In genomic region chr10:91983403-91983802, GRCh38 we compare ENCODE assay signal across 18 cellular contexts. TPM values are rescaled to one million over a fixed set of nuclear protein-coding genes. Genes with fewer than 3 reads are reported as not detected.
DNase-seq lines count a peak whose midpoint lies in the region; ATAC-seq, FAIRE-seq and TF ChIP-seq lines count a peak whose summit lies in the region.
"Had no signal": no experiment of that assay in that cellular context is flagged by ENCODE, and none has a peak within 500 bp of the region (broad histone marks: within the 10 kb centered on the region; RNA-seq: fewer than 3 reads in every experiment).

No MANE protein-coding gene starts in this region.

- no peak for TF ChIP-seq POLR2A in GM12891 (IDR thresholded peaks at IDR 0.05; ENCODE audit: low read depth, low read length)

- CTCF ChIA-PET in activated CD8-positive, alpha-beta memory T cell treated with anti-CD3 and anti-CD28 coated beads, Interleukin-2, amount 10 ng/mL, durations not matched to agents 7 days and 5 days (lab: Charles Lee): interaction anchor here (1.0 kb wide), 1 partner anchor 27 kb away, joined by 3 read pairs; no protein-coding TSS in a partner anchor

- peak overlapping the region; percentile 20 for H3K27ac Mint-ChIP-seq in activated CD8-positive, alpha-beta memory T cell treated with anti-CD3 and anti-CD28 coated beads, Interleukin-2, amount 10 ng/mL, durations not matched to agents 7 days and 5 days
- peak overlapping the region; percentile 18 for H3K27ac Mint-ChIP-seq in activated naive CD8-positive, alpha-beta T cell treated with anti-CD3 and anti-CD28 coated beads, Interleukin-2, amount 10 ng/mL, durations not matched to agents 7 days and 5 days

- H3K4me3 ChIP-seq in right cardiac atrium (ENCODE audit: low read length): no peak overlapping the region
- H3K4me3 ChIP-seq: HAP-1 had no signal

- no peak overlapping the region for H3K4me3 Mint-ChIP-seq in activated CD8-positive, alpha-beta memory T cell treated with anti-CD3 and anti-CD28 coated beads, Interleukin-2, amount 10 ng/mL, durations not matched to agents 7 days and 5 days
- no peak overlapping the region for H3K4me3 Mint-ChIP-seq in activated naive CD8-positive, alpha-beta T cell treated with anti-CD3 and anti-CD28 coated beads, Interleukin-2, amount 10 ng/mL, durations not matched to agents 7 days and 5 days

- peaks cover 68% of the 10 kb centered on the region for H3K36me3 Mint-ChIP-seq in activated CD8-positive, alpha-beta memory T cell treated with anti-CD3 and anti-CD28 coated beads, Interleukin-2, amount 10 ng/mL, durations not matched to agents 7 days and 5 days
- peaks cover 69% of the 10 kb centered on the region for H3K36me3 Mint-ChIP-seq in activated naive CD8-positive, alpha-beta T cell treated with anti-CD3 and anti-CD28 coated beads, Interleukin-2, amount 10 ng/mL, durations not matched to agents 7 days and 5 days

- no peaks in the 10 kb centered on the region for H3K27me3 Mint-ChIP-seq in activated CD8-positive, alpha-beta memory T cell treated with anti-CD3 and anti-CD28 coated beads, Interleukin-2, amount 10 ng/mL, durations not matched to agents 7 days and 5 days
- no peaks in the 10 kb centered on the region for H3K27me3 Mint-ChIP-seq in activated naive CD8-positive, alpha-beta T cell treated with anti-CD3 and anti-CD28 coated beads, Interleukin-2, amount 10 ng/mL, durations not matched to agents 7 days and 5 days

- peaks cover 27% of the 10 kb centered on the region for H3K4me1 Mint-ChIP-seq in activated CD8-positive, alpha-beta memory T cell treated with anti-CD3 and anti-CD28 coated beads, Interleukin-2, amount 10 ng/mL, durations not matched to agents 7 days and 5 days
- H3K4me1 Mint-ChIP-seq in activated naive CD8-positive, alpha-beta T cell treated with anti-CD3 and anti-CD28 coated beads, Interleukin-2, amount 10 ng/mL, durations not matched to agents 7 days and 5 days: peaks cover 18% of the 10 kb centered on the region

- FAIRE-seq in GM12891 (lab: Jason Lieb, UNC): peak; percentile 58

- POLR2A ChIA-PET in activated naive CD8-positive, alpha-beta T cell treated with anti-CD3 and anti-CD28 coated beads, Interleukin-2, amount 10 ng/mL, durations not matched to agents 7 days and 5 days (lab: Charles Lee): no interaction called here

- intact Hi-C loops in right cardiac atrium (cut with DNase I): no loop called here

- H3K4me1 ChIP-seq in right cardiac atrium (ENCODE audit: control insufficient read depth, insufficient read depth, low read length): no peaks in the 10 kb centered on the region
- H3K4me1 ChIP-seq: HAP-1 had no signal

- no peaks in the 10 kb centered on the region for H3K9me3 ChIP-seq in right cardiac atrium (ENCODE audit: control insufficient read depth, low read length)
- H3K9me3 ChIP-seq: HAP-1 had no signal

- H3K9me3 Mint-ChIP-seq in activated CD8-positive, alpha-beta memory T cell treated with anti-CD3 and anti-CD28 coated beads, Interleukin-2, amount 10 ng/mL, durations not matched to agents 7 days and 5 days (ENCODE audit: low read depth): peaks cover 7% of the 10 kb centered on the region
- peaks cover 5% of the 10 kb centered on the region for H3K9me3 Mint-ChIP-seq in activated naive CD8-positive, alpha-beta T cell treated with anti-CD3 and anti-CD28 coated beads, Interleukin-2, amount 10 ng/mL, durations not matched to agents 7 days and 5 days

- H3K27me3 ChIP-seq in right cardiac atrium (ENCODE audit: control insufficient read depth, insufficient read depth): no peaks in the 10 kb centered on the region

- ATAC-seq in activated CD8-positive, alpha-beta memory T cell treated with anti-CD3 and anti-CD28 coated beads, Interleukin-2, amount 10 ng/mL, durations not matched to agents 7 days and 5 days: no peak
- ATAC-seq in activated naive CD8-positive, alpha-beta T cell treated with anti-CD3 and anti-CD28 coated beads, Interleukin-2, amount 10 ng/mL, durations not matched to agents 7 days and 5 days (ENCODE audit: low read depth): no peak
- ATAC-seq in right cardiac atrium: peak; percentile 84 to 89

- no peak overlapping the region for H3K27ac ChIP-seq in right cardiac atrium (ENCODE audit: low read length)
- H3K27ac ChIP-seq: C4-2B, RWPE1 had no signal

- peak; percentile 42 for DNase-seq in activated CD8-positive, alpha-beta memory T cell treated with anti-CD3 and anti-CD28 coated beads, Interleukin-2, amount 10 ng/mL, durations not matched to agents 7 days and 5 days
- no peak for DNase-seq in activated CD8-positive, alpha-beta memory T cell treated with anti-CD3 and anti-CD28 coated beads, Interleukin-2, amount 50 U/mL, for 4 hours
- no peak for DNase-seq in GM12891 (ENCODE audit: insufficient read length, low spot score)
- no peak for DNase-seq in activated naive CD8-positive, alpha-beta T cell treated with anti-CD3 and anti-CD28 coated beads, Interleukin-2, amount 10 ng/mL, durations not matched to agents 7 days and 5 days
- DNase-seq in right cardiac atrium: no peak
- no peak for DNase-seq in NAMALWA (ENCODE audit: low spot score)
- no peak for DNase-seq in NCI-H128 (lab: John Stamatoyannopoulos, UW; ENCODE audit: unreplicated experiment)
- DNase-seq in OCI-M1 (lab: John Stamatoyannopoulos, UW): no peak
- DNase-seq: EL, IMR-90, Kasumi-1, NCI-H1436, NCI-H2081 treated with DMSO at 0.1 percent for 48 hours, NCI-H2227 treated with DMSO at 0.1 percent for 48 hours, NCI-H524 treated with DMSO at 0.1 percent for 48 hours had no signal

TF ChIP-seq in GM12891, 5 proteins besides CTCF, POLR2A, EP300 and RAD21:
- TF ChIP-seq SPI1 (IDR thresholded peaks at IDR 0.05; ENCODE audit: low read depth, low read length) (no peak), TAF1 (IDR thresholded peaks at IDR 0.05; ENCODE audit: low read depth, low read length) (no peak), POLR2AphosphoS5 (IDR thresholded peaks at IDR 0.05; ENCODE audit: low read depth, low read length) (no peak), POU2F2 (IDR thresholded peaks at IDR 0.05; ENCODE audit: low read depth, low read length) (no peak), PAX5 (IDR thresholded peaks at IDR 0.05; ENCODE audit: insufficient read depth, low read length, severe bottlenecking) (no peak)

RNA-seq across cellular contexts. Expression of gene BTAF1, which starts 59.8 kb away (rescaled TPM):
- 10 to 100 TPM; 43.4 to 61.6 TPM for total RNA-seq in activated CD8-positive, alpha-beta memory T cell treated with anti-CD3 and anti-CD28 coated beads, Interleukin-2, amount 10 ng/mL, durations not matched to agents 7 days and 5 days
- 49.9 TPM for polyA plus RNA-seq in GM12891 (2012; ENCODE audit: low read depth, missing spikeins)
- total RNA-seq in activated naive CD8-positive, alpha-beta T cell treated with anti-CD3 and anti-CD28 coated beads, Interleukin-2, amount 10 ng/mL, durations not matched to agents 7 days and 5 days: 10 to 100 TPM; 59.9 to 62.1 TPM
- 10 to 100 TPM; 13.5 to 19.4 (median 15.6) TPM for total RNA-seq in right cardiac atrium
- polyA plus RNA-seq in right cardiac atrium: 6.2 TPM

Comparison
In these comparisons a context has a peak if more than half of its experiments do, and no peak if none do; other contexts are left out.
1. ATAC-seq: peak in right cardiac atrium (2 of 2); none in activated CD8-positive, alpha-beta memory T cell treated with anti-CD3 and anti-CD28 coated beads, Interleukin-2, amount 10 ng/mL, durations not matched to agents 7 days and 5 days (single experiment) and activated naive CD8-positive, alpha-beta T cell treated with anti-CD3 and anti-CD28 coated beads, Interleukin-2, amount 10 ng/mL, durations not matched to agents 7 days and 5 days (single experiment).